In genomic region chr12:91326043-91327027, GRCh38 we compare ENCODE assay signal across 8 cellular contexts.
DNase-seq lines count a peak whose midpoint lies in the region; ATAC-seq, FAIRE-seq and TF ChIP-seq lines count a peak whose summit lies in the region.

No MANE protein-coding gene starts in this region.

- TF ChIP-seq CTCF in AG10803 (conservative IDR thresholded peaks at IDR 0.05; ENCODE audit: low read length) = peak; percentile 90
- TF ChIP-seq CTCF in RWPE2 (IDR thresholded peaks at IDR 0.05; ENCODE audit: poor library complexity, severe bottlenecking) = peak; percentile 90
- TF ChIP-seq CTCF in MCF 10A (IDR thresholded peaks at IDR 0.05; ENCODE audit: unreplicated experiment) = peak; percentile 67

- ATAC-seq in HG03432 (IDR thresholded peaks at IDR 0.05; ENCODE audit: unreplicated experiment) (peak; percentile 75), RWPE2 (ENCODE audit: low read depth) (peak; percentile 35; the same call in 1 of the 3 replicates), GM21381 (IDR thresholded peaks at IDR 0.05; ENCODE audit: unreplicated experiment) (no peak)

- H3K36me3 Mint-ChIP-seq in MCF 10A (ENCODE audit: insufficient read depth, unreplicated experiment) = no peaks in the 10 kb centered on the region

- no peaks in the 10 kb centered on the region for H3K36me3 ChIP-seq in RWPE2 (ENCODE audit: low read depth)

- no peak for TF ChIP-seq POLR2A in GM12892 (IDR thresholded peaks at IDR 0.05; ENCODE audit: low read depth, low read length)

- peaks cover 38% of the 10 kb centered on the region for H3K27me3 Mint-ChIP-seq in MCF 10A (ENCODE audit: insufficient read depth, unreplicated experiment)

- H3K4me3 ChIP-seq in AG10803 (ENCODE audit: low read length) (no peak overlapping the region), RWPE2 (ENCODE audit: severe bottlenecking) (no peak overlapping the region)

- H3K27ac Mint-ChIP-seq in MCF 10A (ENCODE audit: low read depth, unreplicated experiment) = no peak overlapping the region

- no peaks in the 10 kb centered on the region for H3K4me1 ChIP-seq in RWPE2 (ENCODE audit: insufficient read depth, poor library complexity, severe bottlenecking)

- no peak overlapping the region for H3K27ac ChIP-seq in RWPE2 (ENCODE audit: poor library complexity, severe bottlenecking)

- intact Hi-C loops in MCF 10A (cut with micrococcal nuclease) = loop anchor here (1.0 kb wide), 2 partner anchors 148 to 348 kb away; no protein-coding TSS in a partner anchor

- no peaks in the 10 kb centered on the region for H3K4me1 Mint-ChIP-seq in MCF 10A (ENCODE audit: insufficient read depth, unreplicated experiment)

- no TSS peak for BruUV-seq in MCF 10A (replicated peaks; lab: Mats Ljungman, UMichigan)

- H3K9me3 Mint-ChIP-seq in MCF 10A (ENCODE audit: unreplicated experiment) = no peaks in the 10 kb centered on the region

- POLR2A ChIA-PET in MCF 10A (lab: Yijun Ruan, JAX) = interaction anchor here (0.6 to 4.2 kb wide), 10 partner anchors 12 to 819 kb away, joined by 3 to 27 read pairs (median 4); no protein-coding TSS in a partner anchor

- H3K4me3 Mint-ChIP-seq in MCF 10A (ENCODE audit: unreplicated experiment) = no peak overlapping the region

- DNase-seq in AG10803 (ENCODE audit: low read depth) (peak; percentile 71), GM12892 (ENCODE audit: insufficient read length) (peak; percentile 0), RWPE2 (ENCODE audit: low spot score) (no peak), MCF 10A (ENCODE audit: unreplicated experiment) (peak; percentile 72), islet precursor cell (peak; percentile 57)
- peak; percentile 15 for DNase-seq in stimulated activated CD4-positive, alpha-beta T cell treated with anti-CD3 and anti-CD28 coated beads, Interleukin-2, amount 100 ng/mL, for 4 hours (ENCODE audit: low read depth)

- H3K9me3 ChIP-seq in RWPE2 (ENCODE audit: severe bottlenecking) = no peaks in the 10 kb centered on the region

- H3K27me3 ChIP-seq in RWPE2 (ENCODE audit: insufficient read depth, poor library complexity, severe bottlenecking) = no peaks in the 10 kb centered on the region

- FAIRE-seq in GM12892 (lab: Jason Lieb, UNC) = no peak

- CTCF ChIA-PET in MCF 10A (lab: Yijun Ruan, JAX) = interaction anchor here (0.5 to 9.9 kb wide), 19 partner anchors 9 to 1435 kb away, joined by 3 to 196 read pairs (median 4); no protein-coding TSS in a partner anchor
